Comparison of ENCODE assay signal across 2 cellular contexts in the genomic region with DNA sequence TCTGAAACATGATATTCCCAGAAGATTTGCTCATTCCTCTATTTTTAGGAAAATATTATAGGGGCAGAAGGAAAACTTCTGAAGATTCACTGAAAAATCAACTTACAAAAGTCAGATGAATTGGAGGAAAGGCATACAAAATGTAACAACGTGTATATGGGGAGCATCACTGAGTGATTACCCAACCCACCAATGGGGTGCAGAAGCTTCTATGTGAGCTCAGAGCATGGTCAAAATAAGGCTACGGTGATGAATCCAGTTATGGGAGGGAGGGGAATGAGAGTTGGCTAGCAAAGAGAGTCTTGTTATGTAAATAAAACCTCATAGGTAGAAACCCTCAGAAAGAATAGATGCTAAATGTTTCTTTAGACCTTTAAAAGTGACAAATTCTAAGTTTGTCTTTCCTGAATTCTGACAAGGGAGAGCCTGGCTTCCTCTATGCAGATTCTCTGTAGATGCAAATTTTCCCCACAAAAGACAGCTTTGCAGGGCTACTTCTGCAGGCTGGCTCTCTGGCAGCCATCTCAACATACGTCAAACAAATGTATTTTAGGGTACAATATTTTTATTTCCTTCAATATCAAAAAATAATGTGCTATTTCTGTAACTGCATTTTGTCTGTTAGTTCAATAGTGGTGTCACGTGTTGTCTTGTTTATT.
TF ChIP-seq lines count a peak whose summit lies in the region.

No MANE protein-coding gene starts in this region.

TF ChIP-seq in IMR-90, 13 proteins besides CTCF, POLR2A, EP300 and RAD21:
- TF ChIP-seq MAZ (IDR thresholded peaks at IDR 0.05; ENCODE audit: borderline replicate concordance, low read depth, low read length) (no peak), ELK1 (IDR thresholded peaks at IDR 0.05; ENCODE audit: borderline replicate concordance, low read depth, low read length) (no peak), CEBPB (IDR thresholded peaks at IDR 0.05; ENCODE audit: low read depth, low read length) (no peak), MXI1 (IDR thresholded peaks at IDR 0.05; ENCODE audit: borderline replicate concordance, low read depth, low read length) (no peak), CHD1 (IDR thresholded peaks at IDR 0.05; ENCODE audit: low read depth, low read length) (no peak), FOS (IDR thresholded peaks at IDR 0.05; ENCODE audit: low read depth, low read length) (no peak), BHLHE40 (IDR thresholded peaks at IDR 0.05; ENCODE audit: low read depth, low read length) (no peak), USF2 (IDR thresholded peaks at IDR 0.05; ENCODE audit: low read depth, low read length) (no peak), RFX5 (IDR thresholded peaks at IDR 0.05; ENCODE audit: low read depth, low read length) (no peak), MAFK (IDR thresholded peaks at IDR 0.05; ENCODE audit: low read depth, low read length) (no peak), SMC3 (IDR thresholded peaks at IDR 0.05; ENCODE audit: low read depth, low read length) (no peak), NFE2L2 (IDR thresholded peaks at IDR 0.05; ENCODE audit: low read depth, low read length) (no peak), RCOR1 (IDR thresholded peaks at IDR 0.05; ENCODE audit: insufficient replicate concordance, low read length) (no peak)
TF ChIP-seq in IMR-90: peak in this region for 0.

TF ChIP-seq in K562, 482 proteins besides CTCF, POLR2A, EP300 and RAD21:
- TF ChIP-seq ZNF589 (CRISPR knock-in tag; IDR thresholded peaks at IDR 0.05; ENCODE audit: low read depth) = no peak
- peak; percentile 55 for TF ChIP-seq PKNOX1 (IDR thresholded peaks at IDR 0.05)
- peak; percentile 13 for TF ChIP-seq NFYB (IDR thresholded peaks at IDR 0.05; ENCODE audit: extremely low read depth, insufficient read length)
- TF ChIP-seq, protein P1, sequence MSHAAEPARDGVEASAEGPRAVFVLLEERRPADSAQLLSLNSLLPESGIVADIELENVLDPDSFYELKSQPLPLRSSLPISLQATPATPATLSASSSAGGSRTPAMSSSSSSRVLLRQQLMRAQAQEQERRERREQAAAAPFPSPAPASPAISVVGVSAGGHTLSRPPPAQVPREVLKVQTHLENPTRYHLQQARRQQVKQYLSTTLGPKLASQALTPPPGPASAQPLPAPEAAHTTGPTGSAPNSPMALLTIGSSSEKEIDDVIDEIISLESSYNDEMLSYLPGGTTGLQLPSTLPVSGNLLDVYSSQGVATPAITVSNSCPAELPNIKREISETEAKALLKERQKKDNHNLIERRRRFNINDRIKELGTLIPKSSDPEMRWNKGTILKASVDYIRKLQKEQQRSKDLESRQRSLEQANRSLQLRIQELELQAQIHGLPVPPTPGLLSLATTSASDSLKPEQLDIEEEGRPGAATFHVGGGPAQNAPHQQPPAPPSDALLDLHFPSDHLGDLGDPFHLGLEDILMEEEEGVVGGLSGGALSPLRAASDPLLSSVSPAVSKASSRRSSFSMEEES (CRISPR knock-in tag; IDR thresholded peaks at IDR 0.05) = peak; percentile 18; the same call in 1 of the 2 replicates
- no peak for TF ChIP-seq ASH1L (IDR thresholded peaks at IDR 0.05; ENCODE audit: borderline replicate concordance, low read depth, partially characterized antibody)
- TF ChIP-seq ZNF184 (CRISPR knock-in tag; IDR thresholded peaks at IDR 0.05) = no peak
TF ChIP-seq in K562: peak in this region for 3.
